20 cellular contexts compared by ENCODE assay signal in the genomic region with DNA sequence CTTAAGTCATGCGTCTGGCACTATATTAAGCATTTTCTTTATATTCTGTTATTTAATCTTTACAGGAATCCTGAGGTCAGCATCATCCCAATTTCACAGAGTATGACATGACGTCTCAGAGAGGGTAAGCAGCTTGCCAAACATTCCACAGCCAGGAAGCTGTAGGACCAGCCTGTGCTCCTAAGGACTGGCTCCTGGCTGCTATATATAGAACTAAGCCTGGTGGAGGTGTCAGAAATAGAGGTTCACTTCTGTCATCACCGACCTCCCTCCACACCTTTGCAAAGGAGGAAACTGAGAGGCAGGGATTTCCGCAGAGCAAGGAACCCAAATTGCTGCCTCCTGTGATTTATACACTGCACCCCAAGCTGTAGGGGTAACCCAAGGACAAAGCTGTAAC. TPM values are rescaled to one million over a fixed set of nuclear protein-coding genes. Genes with fewer than 3 reads are reported as not detected.
DNase-seq lines count a peak whose midpoint lies in the region; ATAC-seq and TF ChIP-seq lines count a peak whose summit lies in the region.
"Had no signal": no experiment of that assay in that cellular context is flagged by ENCODE, and none has a peak within 500 bp of the region (broad histone marks: within the 10 kb centered on the region; RNA-seq: fewer than 3 reads in every experiment).

No MANE protein-coding gene starts in this region.

- TF ChIP-seq CTCF in mesothelial cell of epicardium (IDR thresholded peaks at IDR 0.05; ENCODE audit: unreplicated experiment) (no peak), vagina (IDR thresholded peaks at IDR 0.05) (no peak), RWPE1 (conservative IDR thresholded peaks at IDR 0.05; ENCODE audit: low read depth) (no peak)

- H3K36me3 ChIP-seq in vagina = no peaks in the 10 kb centered on the region
- H3K36me3 ChIP-seq: right lobe of liver, SJCRH30 had no signal

- H3K4me3 ChIP-seq in vagina = no peak overlapping the region
- H3K4me3 ChIP-seq: PC-9, right lobe of liver, SJCRH30 had no signal

- intact Hi-C loops in Right ventricle myocardium inferior (cut with DNase I) (loop anchor here (5.0 kb wide), 1 partner anchor 45 kb away; no protein-coding TSS in a partner anchor), cardiac septum (cut with DNase I) (no loop called here), vagina (cut with DNase I) (no loop called here)

- CTCF ChIA-PET in RWPE1 (lab: Yijun Ruan, JAX) = interaction anchor here (0.7 to 1.2 kb wide), 2 partner anchors 10 to 21 kb away, joined by 3 read pairs; no protein-coding TSS in a partner anchor

- H3K27me3 ChIP-seq in vagina = no peaks in the 10 kb centered on the region

- no peak overlapping the region for H3K27ac Mint-ChIP-seq in mesothelial cell of epicardium

- peaks cover 7% of the 10 kb centered on the region for H3K4me1 Mint-ChIP-seq in mesothelial cell of epicardium

- DNase-seq in Right ventricle myocardium inferior (ENCODE audit: missing footprints) (no peak), cardiac septum (ENCODE audit: low spot score) (no peak), cerebellum (ENCODE audit: low spot score) (peak; percentile 91), mesothelial cell of epicardium (ENCODE audit: low spot score in 2 of 2, unreplicated experiment in 2 of 2) (no peak), vagina (ENCODE audit: extremely low spot score in 2 of 2) (no peak), RWPE1 (ENCODE audit: low spot score) (no peak)
- DNase-seq in stimulated activated CD4-positive, alpha-beta T cell treated with anti-CD3 and anti-CD28 coated beads, Interleukin-15, amount 100 ng/mL, for 24 hours = no peak
- DNase-seq: ACHN; activated CD8-positive, alpha-beta memory T cell treated with anti-CD3 and anti-CD28 coated beads, Interleukin-2, amount 50 U/mL, for 48 hours; activated gamma-delta T cell treated with Interleukin-2 at 50 U/mL for 16 hours; aorta; DMS153; effector memory CD4-positive, alpha-beta T cell; NCI-H1930; NCI-H2227 treated with DMSO at 0.1 percent for 48 hours; PC-9; right lobe of liver; SJCRH30 had no signal

- peak overlapping the region; percentile 60 for H3K4me3 Mint-ChIP-seq in mesothelial cell of epicardium

- no peaks in the 10 kb centered on the region for H3K36me3 Mint-ChIP-seq in mesothelial cell of epicardium

- no peaks in the 10 kb centered on the region for H3K9me3 Mint-ChIP-seq in mesothelial cell of epicardium

- H3K27ac ChIP-seq in vagina (peak overlapping the region; percentile 87), RWPE1 (no peak overlapping the region)
- H3K27ac ChIP-seq: KMS-11, right lobe of liver, SJCRH30 had no signal

- ATAC-seq in Right ventricle myocardium inferior (peak; percentile 74), HG02610 (IDR thresholded peaks at IDR 0.05; ENCODE audit: unreplicated experiment) (no peak)
- ATAC-seq: right lobe of liver had no signal

- peaks cover 67% of the 10 kb centered on the region for H3K27me3 Mint-ChIP-seq in mesothelial cell of epicardium (ENCODE audit: low read depth)

- POLR2A ChIA-PET in RWPE1 (lab: Yijun Ruan, JAX; ENCODE audit: low non-redundant PET) = no interaction called here

- no peaks in the 10 kb centered on the region for H3K9me3 ChIP-seq in vagina
- H3K9me3 ChIP-seq: right lobe of liver, SJCRH30 had no signal

- no peak for TF ChIP-seq POLR2A in vagina (IDR thresholded peaks at IDR 0.05)

- peaks cover 16% of the 10 kb centered on the region for H3K4me1 ChIP-seq in vagina
- H3K4me1 ChIP-seq: SJCRH30 had no signal

RNA-seq across cellular contexts. Expression of gene NDRG4, which starts 37.9 kb away (rescaled TPM):
- 337 TPM for total RNA-seq in Right ventricle myocardium inferior
- total RNA-seq in cardiac septum = 607 TPM
- total RNA-seq in cerebellum = 280 TPM
- 17.3 to 18.6 TPM (median 17.4 TPM) in 3 replicates for total RNA-seq in mesothelial cell of epicardium
- 128 TPM for total RNA-seq in vagina

RNA-seq across cellular contexts. Expression of gene SETD6, which starts 53.2 kb away (rescaled TPM):
- total RNA-seq in Right ventricle myocardium inferior = 13.0 TPM
- total RNA-seq in cardiac septum = 12.4 TPM
- 32.0 TPM for total RNA-seq in cerebellum
- 27.1 to 29.4 TPM (median 28.9 TPM) in 3 replicates for total RNA-seq in mesothelial cell of epicardium
- 79.1 TPM for total RNA-seq in vagina
